Comparison of ENCODE assay signal across 21 cellular contexts in the genomic region with DNA sequence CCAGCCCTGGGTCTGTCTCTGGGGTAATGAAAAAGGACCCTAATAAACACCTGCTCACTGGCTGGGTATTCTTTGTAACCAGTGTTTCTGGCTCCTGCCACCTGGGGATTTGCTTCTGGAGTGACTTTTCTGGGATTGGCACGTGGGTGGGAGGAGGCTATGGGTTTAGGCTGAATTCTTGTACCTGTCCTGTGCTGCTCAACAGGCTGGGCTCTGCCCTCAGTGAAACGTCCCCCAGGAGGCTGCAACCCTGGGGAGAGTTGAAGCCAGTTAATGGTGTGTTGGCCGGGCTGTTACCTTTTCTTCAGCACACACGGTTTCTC. TPM values are rescaled to one million over a fixed set of nuclear protein-coding genes. Genes with fewer than 3 reads are reported as not detected.
"Had no signal": no experiment of that assay in that cellular context is flagged by ENCODE, and none has a peak within 500 bp of the region (broad histone marks: within the 10 kb centered on the region; RNA-seq: fewer than 3 reads in every experiment).

No MANE protein-coding gene starts in this region.

- H3K27ac ChIP-seq: ascending aorta, breast epithelium, foreskin keratinocyte, skin epidermis, suprapubic skin had no signal

- ATAC-seq: foreskin keratinocyte, WTC11 had no signal

- H3K9me3 ChIP-seq: ascending aorta, breast epithelium, suprapubic skin had no signal

- H3K4me3 ChIP-seq: ascending aorta, breast epithelium, skin epidermis, suprapubic skin had no signal

- H3K4me1 Mint-ChIP-seq: nephron had no signal

- H3K36me3 ChIP-seq: ascending aorta, breast epithelium, suprapubic skin had no signal

- H3K4me3 Mint-ChIP-seq: activated T-helper 1 cell treated with anti-CD3 and anti-CD28 coated beads, Interleukin-12 subunit alpha, Interleukin-12 subunit beta, Interleukin-2, Interleukin-4 antibody, amounts not matched to agents 30 ng/mL and 10 ng/mL and 1 ng/mL, durations not matched to agents 14 hours and 24 hours and 36 hours; dendritic cell treated with granulocyte-macrophage colony-stimulating factor and Interleukin-4, amounts not matched to agents 40 ng/mL and 50 ng/mL, for 4 days had no signal

- H3K4me1 ChIP-seq: ascending aorta, breast epithelium, foreskin keratinocyte had no signal

- FAIRE-seq: TTC549 had no signal

- DNase-seq: foreskin keratinocyte; kidney glomerular epithelial cell; mesendoderm; occipital lobe; stimulated activated CD4-positive, alpha-beta T cell treated with anti-CD3 and anti-CD28 coated beads, Interleukin-15, amount 100 ng/mL, for 24 hours; stimulated activated CD4-positive, alpha-beta T cell treated with anti-CD3 and anti-CD28 coated beads, Interleukin-4, amount 100 ng/mL, for 1 hour; stimulated activated naive CD4-positive, alpha-beta T cell treated with Interleukin-2 at 50 U/mL for 16 hours; trophoblast cell had no signal

- H3K27ac Mint-ChIP-seq: activated T-helper 1 cell treated with anti-CD3 and anti-CD28 coated beads, Interleukin-12 subunit alpha, Interleukin-12 subunit beta, Interleukin-2, Interleukin-4 antibody, amounts not matched to agents 30 ng/mL and 10 ng/mL and 1 ng/mL, durations not matched to agents 14 hours and 24 hours and 36 hours; dendritic cell treated with granulocyte-macrophage colony-stimulating factor and Interleukin-4, amounts not matched to agents 40 ng/mL and 50 ng/mL, for 4 days; nephron; WTC11 had no signal

RNA-seq across cellular contexts. Expression of a gene that starts 6.8 kb away (rescaled TPM):
- total RNA-seq: activated CD8-positive, alpha-beta memory T cell treated with anti-CD3 and anti-CD28 coated beads for 36 hours; activated T-helper 1 cell treated with anti-CD3 and anti-CD28 coated beads, Interleukin-12 subunit alpha, Interleukin-12 subunit beta, Interleukin-2, Interleukin-4 antibody, amounts not matched to agents 30 ng/mL and 10 ng/mL and 1 ng/mL, durations not matched to agents 14 hours and 24 hours and 36 hours; ascending aorta; breast epithelium; cerebellum; foreskin keratinocyte; liver; occipital lobe; posterior vena cava; suprapubic skin; WTC11 had no signal
- polyA plus RNA-seq: foreskin keratinocyte, liver had no signal

RNA-seq across cellular contexts. Expression of a gene that starts 16.3 kb away (rescaled TPM):
- total RNA-seq: ascending aorta, foreskin keratinocyte, liver, posterior vena cava, suprapubic skin had no signal
